In the genomic region with DNA sequence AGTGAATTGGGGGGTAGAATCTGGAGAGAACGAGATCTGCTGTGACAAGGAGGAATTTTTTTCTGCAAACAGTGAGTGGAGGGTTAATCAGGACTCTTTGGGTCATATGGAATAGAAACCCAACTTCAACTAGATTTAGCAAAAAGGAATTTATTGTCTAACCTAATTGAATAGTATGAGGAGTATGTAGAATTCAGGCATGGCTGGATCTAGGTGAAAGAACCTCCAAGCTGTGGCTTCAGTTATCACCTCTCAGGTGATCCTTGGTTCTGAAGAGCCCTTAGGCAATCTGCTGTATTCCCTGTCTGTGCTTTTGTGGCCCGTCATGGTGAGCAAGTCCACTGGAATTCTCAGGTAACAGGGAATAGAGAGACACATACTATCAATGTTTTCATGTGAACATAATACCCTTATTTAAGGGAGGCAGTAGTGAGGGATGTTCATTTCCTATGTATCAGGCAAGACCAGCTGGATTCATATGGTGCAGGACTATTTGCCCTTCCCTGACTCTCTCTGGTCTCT, we compare ENCODE assay signal across 19 cellular contexts.
"Had no signal": no experiment of that assay in that cellular context is flagged by ENCODE, and none has a peak within 500 bp of the region (broad histone marks: within the 10 kb centered on the region; RNA-seq: fewer than 3 reads in every experiment).

No MANE protein-coding gene starts in this region.

- H3K9ac ChIP-seq: parathyroid adenoma had no signal

- H3K4me1 ChIP-seq: left ventricle myocardium inferior, parathyroid adenoma, prostate gland, stomach, transverse colon had no signal

- H3K27me3 ChIP-seq: esophagus squamous epithelium, transverse colon had no signal

- DNase-seq: effector memory CD8-positive, alpha-beta T cell; esophagus squamous epithelium; foreskin fibroblast; immature natural killer cell; kidney; left cardiac atrium; left ventricle myocardium inferior; mesendoderm; naive B cell; small intestine; stimulated activated CD4-positive, alpha-beta T cell treated with anti-CD3 and anti-CD28 coated beads, Interleukin-12 subunit alpha, Interleukin-12 subunit beta, amount 100 ng/mL, for 4 hours; stimulated activated naive CD4-positive, alpha-beta T cell; stomach; substantia nigra; transverse colon had no signal

- H3K36me3 ChIP-seq: esophagus squamous epithelium, left ventricle myocardium inferior, prostate gland, stomach, thoracic aorta, transverse colon had no signal

- H3K4me3 ChIP-seq: esophagus squamous epithelium, left ventricle myocardium inferior, lung, prostate gland, stomach, thoracic aorta, transverse colon had no signal

- H3K27ac ChIP-seq: esophagus squamous epithelium, left ventricle myocardium inferior, parathyroid adenoma, prostate gland, stomach, thoracic aorta, transverse colon had no signal
